ENCODE assay signal across 19 cellular contexts in the genomic region with DNA sequence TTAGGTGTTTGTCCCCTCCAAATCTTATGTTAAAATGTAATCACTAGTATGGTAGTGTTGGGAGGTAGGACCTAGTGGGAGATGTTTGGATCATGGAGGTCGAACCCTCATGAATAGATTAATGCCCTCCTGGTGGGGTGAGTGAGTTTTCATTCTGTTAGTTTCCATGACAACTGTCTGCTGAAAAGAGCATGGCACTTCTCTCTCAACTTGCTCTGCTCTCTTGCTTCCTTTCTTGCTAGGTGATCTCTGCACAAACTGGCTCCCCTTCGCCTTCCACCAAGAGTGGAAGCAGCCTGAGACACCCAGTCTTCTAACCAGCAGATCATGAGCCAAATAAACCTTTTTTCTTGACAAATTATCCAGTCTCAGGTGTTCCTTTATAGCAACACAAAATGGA.
"Had no signal": no experiment of that assay in that cellular context is flagged by ENCODE, and none has a peak within 500 bp of the region (broad histone marks: within the 10 kb centered on the region; RNA-seq: fewer than 3 reads in every experiment).

No MANE protein-coding gene starts in this region.

- H3K9me3 Mint-ChIP-seq: dendritic cell treated with granulocyte-macrophage colony-stimulating factor and Interleukin-4, amounts not matched to agents 40 ng/mL and 50 ng/mL, for 4 days; type B pancreatic cell had no signal

- H3K4me1 ChIP-seq: parathyroid adenoma, sigmoid colon, testis had no signal

- H3K27me3 Mint-ChIP-seq: activated CD4-positive, alpha-beta T cell treated with anti-CD3 and anti-CD28 coated beads for 36 hours; dendritic cell treated with granulocyte-macrophage colony-stimulating factor and Interleukin-4, amounts not matched to agents 40 ng/mL and 50 ng/mL, for 4 days; effector memory CD8-positive, alpha-beta T cell; stimulated activated memory B cell treated with anti-CD40 and anti-IgM and Interleukin-4, amounts not matched to agents 10 μg/mL and 1 μg/mL and 100 μg/mL, for 72 hours had no signal

- H3K9ac ChIP-seq: parathyroid adenoma had no signal

- H3K27me3 ChIP-seq: adrenal gland, sigmoid colon, testis had no signal

- H3K4me1 Mint-ChIP-seq: activated CD4-positive, alpha-beta T cell treated with anti-CD3 and anti-CD28 coated beads for 36 hours; stimulated activated memory B cell treated with anti-CD40 and anti-IgM and Interleukin-4, amounts not matched to agents 10 μg/mL and 1 μg/mL and 100 μg/mL, for 72 hours had no signal

- H3K36me3 ChIP-seq: adrenal gland, sigmoid colon, WERI-Rb-1 had no signal

- ATAC-seq: activated CD4-positive, alpha-beta T cell treated with anti-CD3 and anti-CD28 coated beads for 36 hours; activated naive CD4-positive, alpha-beta T cell treated with anti-CD3 and anti-CD28 coated beads, Interleukin-2, amount 50 U/mL, for 72 hours; effector memory CD8-positive, alpha-beta T cell; left ventricle myocardium superior; stimulated activated memory B cell treated with anti-CD40 and anti-IgM and Interleukin-4, amounts not matched to agents 10 μg/mL and 1 μg/mL and 100 μg/mL, for 72 hours had no signal

- H3K9me3 ChIP-seq: adrenal gland, sigmoid colon, testis had no signal

- H2AFZ ChIP-seq: parathyroid adenoma had no signal

- H3K27ac ChIP-seq: adrenal gland, parathyroid adenoma, sigmoid colon, testis, WERI-Rb-1 had no signal

- H3K4me3 Mint-ChIP-seq: activated CD4-positive, alpha-beta T cell treated with anti-CD3 and anti-CD28 coated beads for 36 hours; activated T-helper 1 cell treated with anti-CD3 and anti-CD28 coated beads, Interleukin-12 subunit alpha, Interleukin-12 subunit beta, Interleukin-2, Interleukin-4 antibody, amounts not matched to agents 30 ng/mL and 10 ng/mL and 1 ng/mL, durations not matched to agents 14 hours and 24 hours and 36 hours; dendritic cell treated with granulocyte-macrophage colony-stimulating factor and Interleukin-4, amounts not matched to agents 40 ng/mL and 50 ng/mL, for 4 days; effector memory CD8-positive, alpha-beta T cell; stimulated activated memory B cell treated with anti-CD40 and anti-IgM and Interleukin-4, amounts not matched to agents 10 μg/mL and 1 μg/mL and 100 μg/mL, for 72 hours; type B pancreatic cell had no signal

- FAIRE-seq: astrocyte had no signal

- H3K4me3 ChIP-seq: adrenal gland, sigmoid colon, testis had no signal

- DNase-seq: activated CD4-positive, alpha-beta T cell treated with anti-CD3 and anti-CD28 coated beads for 36 hours; activated CD4-positive, alpha-beta T cell treated with anti-CD3 and anti-CD28 coated beads, Interleukin-2, amount 50 U/mL, for 48 hours; activated gamma-delta T cell treated with Interleukin-2 at 50 U/mL for 16 hours; activated T-cell treated with anti-CD3 and anti-CD28 coated beads for 4 hours; adrenal gland; effector memory CD8-positive, alpha-beta T cell; left ventricle myocardium superior; sigmoid colon; stimulated activated CD4-positive, alpha-beta T cell treated with anti-CD3 and anti-CD28 coated beads, Interleukin-4, amount 100 ng/mL, for 24 hours; T-helper 2 cell; testis; WERI-Rb-1 had no signal

- H3K36me3 Mint-ChIP-seq: activated naive CD4-positive, alpha-beta T cell treated with anti-CD3 and anti-CD28 coated beads, Interleukin-2, amount 50 U/mL, for 72 hours; stimulated activated memory B cell treated with anti-CD40 and anti-IgM and Interleukin-4, amounts not matched to agents 10 μg/mL and 1 μg/mL and 100 μg/mL, for 72 hours; type B pancreatic cell had no signal

- H3K79me2 ChIP-seq: parathyroid adenoma had no signal

- H3K27ac Mint-ChIP-seq: activated CD4-positive, alpha-beta T cell treated with anti-CD3 and anti-CD28 coated beads for 36 hours; activated naive CD4-positive, alpha-beta T cell treated with anti-CD3 and anti-CD28 coated beads, Interleukin-2, amount 50 U/mL, for 72 hours; activated T-helper 1 cell treated with anti-CD3 and anti-CD28 coated beads, Interleukin-12 subunit alpha, Interleukin-12 subunit beta, Interleukin-2, Interleukin-4 antibody, amounts not matched to agents 30 ng/mL and 10 ng/mL and 1 ng/mL, durations not matched to agents 14 hours and 24 hours and 36 hours; dendritic cell treated with granulocyte-macrophage colony-stimulating factor and Interleukin-4, amounts not matched to agents 40 ng/mL and 50 ng/mL, for 4 days; effector memory CD8-positive, alpha-beta T cell; stimulated activated memory B cell treated with anti-CD40 and anti-IgM and Interleukin-4, amounts not matched to agents 10 μg/mL and 1 μg/mL and 100 μg/mL, for 72 hours; type B pancreatic cell had no signal
